Comparison of ENCODE assay signal across 9 cellular contexts in genomic region chr7:122803323-122803722, GRCh38.
A peak's percentile ranks its signal among the peaks of the same experiment; 100 is the strongest.
DNase-seq lines count a peak whose midpoint lies in the region; ATAC-seq and TF ChIP-seq lines count a peak whose summit lies in the region.
"Had no signal": no experiment of that assay in that cellular context is flagged by ENCODE, and none has a peak within 500 bp of the region (broad histone marks: within the 10 kb centered on the region; RNA-seq: fewer than 3 reads in every experiment).

No MANE protein-coding gene starts in this region.

- POLR2A ChIA-PET in RWPE1 (lab: Yijun Ruan, JAX; ENCODE audit: low non-redundant PET), result no interaction called here

- intact Hi-C loops in head of caudate nucleus (cut with DNase I), result no loop called here

- CTCF ChIA-PET in RWPE1 (lab: Yijun Ruan, JAX), result interaction anchor here (0.5 to 0.7 kb wide), 5 partner anchors 12 to 272 kb away, joined by 3 to 4 read pairs (median 3); no protein-coding TSS in a partner anchor

- ATAC-seq in GM19397 (IDR thresholded peaks at IDR 0.05; ENCODE audit: unreplicated experiment) (no peak), GM21723 (IDR thresholded peaks at IDR 0.05; ENCODE audit: unreplicated experiment) (no peak)

- no peak overlapping the region for H3K27ac ChIP-seq in RWPE1
- H3K27ac ChIP-seq: neutrophil had no signal

- DNase-seq in NCI-H1694 (lab: John Stamatoyannopoulos, UW) (peak; percentile 22), NCI-H1694 treated with DMSO at 0.1 percent for 48 hours (lab: John Stamatoyannopoulos, UW) (no peak), RWPE1 (ENCODE audit: low spot score) (no peak), head of caudate nucleus (peak in 26 of 42 donors; percentile 2 to 58 (median 30)), stromal cell of bone marrow (ENCODE audit: low read depth) (peak; percentile 26), GM19240 (ENCODE audit: insufficient read length, low spot score) (no peak)

- TF ChIP-seq CTCF in RWPE1 (conservative IDR thresholded peaks at IDR 0.05; ENCODE audit: low read depth), result peak; percentile 41

Comparison
In these comparisons a context has a peak if more than half of its experiments do, and no peak if none do; other contexts are left out.
1. DNase-seq: peak in NCI-H1694 (single experiment), head of caudate nucleus (26 of 42) and stromal cell of bone marrow (single experiment); none in NCI-H1694 treated with DMSO at 0.1 percent for 48 hours (single experiment), RWPE1 (single experiment) and GM19240 (single experiment).